In the genomic region with DNA sequence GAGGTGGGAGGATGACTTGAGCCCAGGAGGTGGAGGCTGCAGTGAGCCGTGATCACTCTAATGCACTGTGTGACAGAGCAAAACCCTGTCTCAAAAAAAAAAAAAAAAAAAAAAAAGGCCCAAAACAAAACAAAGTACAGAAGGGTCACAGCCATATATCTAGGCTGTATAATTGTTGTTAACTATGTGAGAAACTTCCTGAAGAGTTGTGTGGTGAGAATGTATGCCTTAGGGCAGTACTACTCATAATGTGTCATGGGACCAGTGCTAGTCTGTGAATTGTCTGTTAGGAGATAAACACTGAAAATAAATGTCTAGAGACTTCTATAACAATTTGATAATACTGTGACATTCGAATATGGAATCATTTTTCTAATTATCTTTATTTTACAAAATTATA, we compare ENCODE assay signal across 16 cellular contexts. TPM values are rescaled to one million over a fixed set of nuclear protein-coding genes. Genes with fewer than 3 reads are reported as not detected.
DNase-seq lines count a peak whose midpoint lies in the region; ATAC-seq and TF ChIP-seq lines count a peak whose summit lies in the region.
"Had no signal": no experiment of that assay in that cellular context is flagged by ENCODE, and none has a peak within 500 bp of the region (broad histone marks: within the 10 kb centered on the region; RNA-seq: fewer than 3 reads in every experiment).

No MANE protein-coding gene starts in this region.

- H3K27me3 ChIP-seq in breast epithelium (no peaks in the 10 kb centered on the region), esophagus squamous epithelium (no peaks in the 10 kb centered on the region)
- H3K27me3 ChIP-seq: colonic mucosa, heart right ventricle had no signal

- no TSS peak for BruUV-seq in MCF 10A (replicated peaks; lab: Mats Ljungman, UMichigan)

- peak overlapping the region; percentile 82 for H3K27ac Mint-ChIP-seq in MCF 10A (ENCODE audit: low read depth, unreplicated experiment)
- H3K27ac Mint-ChIP-seq in activated T-helper 1 cell treated with anti-CD3 and anti-CD28 coated beads, Interleukin-12 subunit alpha, Interleukin-12 subunit beta, Interleukin-2, Interleukin-4 antibody, amounts not matched to agents 30 ng/mL and 10 ng/mL and 1 ng/mL, durations not matched to agents 14 hours and 24 hours and 36 hours, result no peak overlapping the region

- H3K9ac ChIP-seq in SK-N-MC (ENCODE audit: insufficient read length), result no peak overlapping the region

- H3K4me1 ChIP-seq in breast epithelium (no peaks in the 10 kb centered on the region), esophagus squamous epithelium (no peaks in the 10 kb centered on the region)
- H3K4me1 ChIP-seq: colonic mucosa, prostate gland had no signal

- H3K9me3 ChIP-seq in breast epithelium (no peaks in the 10 kb centered on the region), SK-N-MC (ENCODE audit: low read depth, low read length) (no peaks in the 10 kb centered on the region), esophagus squamous epithelium (no peaks in the 10 kb centered on the region)
- H3K9me3 ChIP-seq: colonic mucosa, heart right ventricle, prostate gland had no signal

- intact Hi-C loops in MCF 10A (cut with micrococcal nuclease) (no loop called here), breast epithelium (cut with DNase I; ENCODE audit: low total_unique reads) (no loop called here), esophagus squamous epithelium (cut with DNase I) (no loop called here)
- intact Hi-C loops in activated T-helper 1 cell treated with anti-CD3 and anti-CD28 coated beads, Interleukin-12 subunit alpha, Interleukin-12 subunit beta, Interleukin-2, Interleukin-4 antibody, amounts not matched to agents 30 ng/mL and 10 ng/mL and 1 ng/mL, durations not matched to agents 14 hours and 24 hours and 36 hours (cut with micrococcal nuclease), result no loop called here

- no peak for ATAC-seq in GM19467 (IDR thresholded peaks at IDR 0.05; ENCODE audit: unreplicated experiment)
- ATAC-seq: heart right ventricle had no signal

- CTCF ChIA-PET in MCF 10A (lab: Yijun Ruan, JAX), result no interaction called here

- peaks cover 26% of the 10 kb centered on the region for H3K36me3 Mint-ChIP-seq in MCF 10A (ENCODE audit: insufficient read depth, unreplicated experiment)
- peaks cover 9% of the 10 kb centered on the region for H3K36me3 Mint-ChIP-seq in activated T-helper 1 cell treated with anti-CD3 and anti-CD28 coated beads, Interleukin-12 subunit alpha, Interleukin-12 subunit beta, Interleukin-2, Interleukin-4 antibody, amounts not matched to agents 30 ng/mL and 10 ng/mL and 1 ng/mL, durations not matched to agents 14 hours and 24 hours and 36 hours (ENCODE audit: low read depth)

- no peak overlapping the region for H3K4me3 Mint-ChIP-seq in MCF 10A (ENCODE audit: unreplicated experiment)
- no peak overlapping the region for H3K4me3 Mint-ChIP-seq in activated T-helper 1 cell treated with anti-CD3 and anti-CD28 coated beads, Interleukin-12 subunit alpha, Interleukin-12 subunit beta, Interleukin-2, Interleukin-4 antibody, amounts not matched to agents 30 ng/mL and 10 ng/mL and 1 ng/mL, durations not matched to agents 14 hours and 24 hours and 36 hours

- peaks cover 15% of the 10 kb centered on the region for H3K4me1 Mint-ChIP-seq in MCF 10A (ENCODE audit: insufficient read depth, unreplicated experiment)
- H3K4me1 Mint-ChIP-seq in activated T-helper 1 cell treated with anti-CD3 and anti-CD28 coated beads, Interleukin-12 subunit alpha, Interleukin-12 subunit beta, Interleukin-2, Interleukin-4 antibody, amounts not matched to agents 30 ng/mL and 10 ng/mL and 1 ng/mL, durations not matched to agents 14 hours and 24 hours and 36 hours (ENCODE audit: low read depth), result no peaks in the 10 kb centered on the region

- POLR2A ChIA-PET in MCF 10A (lab: Yijun Ruan, JAX), result interaction anchor here (1.1 kb wide), 1 partner anchor 42 kb away, joined by 4 read pairs; no protein-coding TSS in a partner anchor

- H3K27me3 Mint-ChIP-seq in MCF 10A (ENCODE audit: insufficient read depth, unreplicated experiment), result no peaks in the 10 kb centered on the region
- no peaks in the 10 kb centered on the region for H3K27me3 Mint-ChIP-seq in activated T-helper 1 cell treated with anti-CD3 and anti-CD28 coated beads, Interleukin-12 subunit alpha, Interleukin-12 subunit beta, Interleukin-2, Interleukin-4 antibody, amounts not matched to agents 30 ng/mL and 10 ng/mL and 1 ng/mL, durations not matched to agents 14 hours and 24 hours and 36 hours (ENCODE audit: insufficient read depth)

- TF ChIP-seq POLR2A in breast epithelium (IDR thresholded peaks at IDR 0.05) (no peak), esophagus squamous epithelium (IDR thresholded peaks at IDR 0.05) (no peak)

- 47 to 84% methylated on average over 2 of the region's 2 CpGs for WGBS in esophagus squamous epithelium, 2 donors

- peak; percentile 67 for DNase-seq in MCF 10A (ENCODE audit: unreplicated experiment)
- no peak for DNase-seq in breast epithelium (ENCODE audit: low spot score in 2 of 2)
- peak; percentile 51 for DNase-seq in SK-N-MC (ENCODE audit: low read depth, low spot score)
- peak; percentile 22 for DNase-seq in fibroblast of the aortic adventitia (ENCODE audit: low read depth)
- no peak for DNase-seq in esophagus squamous epithelium (lab: John Stamatoyannopoulos, UW)
- DNase-seq in GM19238 (ENCODE audit: insufficient read length, low spot score), result no peak
- DNase-seq in activated T-helper 1 cell treated with anti-CD3 and anti-CD28 coated beads, Interleukin-12 subunit alpha, Interleukin-12 subunit beta, Interleukin-2, Interleukin-4 antibody, amounts not matched to agents 30 ng/mL and 10 ng/mL and 1 ng/mL, durations not matched to agents 14 hours and 24 hours and 36 hours (ENCODE audit: low spot score), result no peak
- DNase-seq: activated CD4-positive, alpha-beta T cell treated with anti-CD3 and anti-CD28 coated beads for 4 hours; colonic mucosa; DND-41; heart right ventricle; NCI-H1417; NCI-H526 treated with DMSO at 0.1 percent for 48 hours had no signal

- no peak overlapping the region for H3K27ac ChIP-seq in breast epithelium
- H3K27ac ChIP-seq in SK-N-MC, result no peak overlapping the region
- no peak overlapping the region for H3K27ac ChIP-seq in esophagus squamous epithelium
- H3K27ac ChIP-seq: colonic mucosa, heart right ventricle, prostate gland had no signal

- TF ChIP-seq CTCF in MCF 10A (IDR thresholded peaks at IDR 0.05; ENCODE audit: unreplicated experiment) (no peak), breast epithelium (IDR thresholded peaks at IDR 0.05) (no peak), fibroblast of the aortic adventitia (IDR thresholded peaks at IDR 0.05; ENCODE audit: insufficient read depth, low read length) (no peak), esophagus squamous epithelium (IDR thresholded peaks at IDR 0.05) (no peak)

- no peaks in the 10 kb centered on the region for H3K9me3 Mint-ChIP-seq in MCF 10A (ENCODE audit: unreplicated experiment)
- H3K9me3 Mint-ChIP-seq in activated T-helper 1 cell treated with anti-CD3 and anti-CD28 coated beads, Interleukin-12 subunit alpha, Interleukin-12 subunit beta, Interleukin-2, Interleukin-4 antibody, amounts not matched to agents 30 ng/mL and 10 ng/mL and 1 ng/mL, durations not matched to agents 14 hours and 24 hours and 36 hours, result no peaks in the 10 kb centered on the region

- H3K4me3 ChIP-seq in breast epithelium (no peak overlapping the region), SK-N-MC (no peak overlapping the region), fibroblast of the aortic adventitia (ENCODE audit: low read depth, low read length) (no peak overlapping the region), esophagus squamous epithelium (no peak overlapping the region)
- H3K4me3 ChIP-seq: colonic mucosa, heart right ventricle, lung, prostate gland had no signal

- H3K36me3 ChIP-seq in breast epithelium, result no peaks in the 10 kb centered on the region
- peaks cover 11% of the 10 kb centered on the region for H3K36me3 ChIP-seq in SK-N-MC (ENCODE audit: insufficient read depth, low read length)
- H3K36me3 ChIP-seq in esophagus squamous epithelium, result peaks cover 0 to 19% (median 0%) of the 10 kb centered on the region in 3 donors
- H3K36me3 ChIP-seq: colonic mucosa, prostate gland had no signal

RNA-seq across cellular contexts. Expression of gene PAN3, which starts 43.1 kb away (rescaled TPM):
- 32.9 and 33.0 TPM in 2 replicates for total RNA-seq in MCF 10A (2022)
- total RNA-seq in breast epithelium, result 10 to 100 TPM; 39.0 to 75.2 (median 50.8) TPM
- total RNA-seq in fibroblast of the aortic adventitia (ENCODE audit: low replicate concordance), result 19.4 and 22.8 TPM in 2 replicates
- 10 to 100 TPM; 18.4 to 42.9 (median 20.2) TPM for total RNA-seq in esophagus squamous epithelium
- total RNA-seq in activated T-helper 1 cell treated with anti-CD3 and anti-CD28 coated beads, Interleukin-12 subunit alpha, Interleukin-12 subunit beta, Interleukin-2, Interleukin-4 antibody, amounts not matched to agents 30 ng/mL and 10 ng/mL and 1 ng/mL, durations not matched to agents 14 hours and 24 hours and 36 hours, result 36.1 and 37.0 TPM in 2 replicates

Comparison
In these comparisons a context has a peak if more than half of its experiments do, and no peak if none do; other contexts are left out.
1. DNase-seq: peak in MCF 10A (single experiment), SK-N-MC (single experiment) and fibroblast of the aortic adventitia (single experiment); none in breast epithelium (0 of 2), esophagus squamous epithelium (single experiment), GM19238 (single experiment) and activated T-helper 1 cell treated with anti-CD3 and anti-CD28 coated beads, Interleukin-12 subunit alpha, Interleukin-12 subunit beta, Interleukin-2, Interleukin-4 antibody, amounts not matched to agents 30 ng/mL and 10 ng/mL and 1 ng/mL, durations not matched to agents 14 hours and 24 hours and 36 hours (single experiment).